Comparison of ENCODE assay signal across 24 cellular contexts in the genomic region with DNA sequence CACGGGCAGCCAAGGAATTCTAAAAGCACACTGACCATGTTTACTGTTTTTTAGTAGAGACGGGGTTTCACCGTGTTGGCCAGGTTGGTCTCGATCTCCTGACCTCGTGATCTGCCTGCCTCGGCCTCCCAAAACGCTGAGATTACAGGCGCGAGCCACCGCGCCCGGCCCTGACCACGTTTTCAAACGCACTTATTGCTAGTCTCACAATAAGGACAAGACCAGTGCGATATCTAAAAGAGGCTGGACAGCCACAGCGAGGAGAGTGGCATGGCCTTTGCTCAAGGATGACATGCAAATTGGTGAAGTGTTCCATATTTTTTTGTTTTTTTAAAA. TPM values are rescaled to one million over a fixed set of nuclear protein-coding genes. Genes with fewer than 3 reads are reported as not detected.
"Had no signal": no experiment of that assay in that cellular context is flagged by ENCODE, and none has a peak within 500 bp of the region (broad histone marks: within the 10 kb centered on the region; RNA-seq: fewer than 3 reads in every experiment).

No MANE protein-coding gene starts in this region.

- H3K4me1 Mint-ChIP-seq: activated CD4-positive, alpha-beta T cell treated with anti-CD3 and anti-CD28 coated beads for 36 hours had no signal

- H3K9me3 Mint-ChIP-seq: activated B cell treated with CpG ODN at 0.5 μM for 24 hours; activated naive CD4-positive, alpha-beta T cell treated with anti-CD3 and anti-CD28 coated beads for 36 hours; memory B cell; naive B cell; neural crest cell; T-helper 1 cell treated with Interleukin-12 subunit alpha and Interleukin-12 subunit beta and Interleukin-4 antibody, amounts not matched to agents 30 μg/mL and 1 μg/mL, for 36 hours had no signal

- H3K4me1 ChIP-seq: gastrocnemius medialis, sigmoid colon, stomach, tibial nerve had no signal

- H3K4me3 Mint-ChIP-seq: activated B cell treated with CpG ODN at 0.5 μM for 24 hours; activated CD4-positive, alpha-beta T cell treated with anti-CD3 and anti-CD28 coated beads for 36 hours; activated naive CD4-positive, alpha-beta T cell treated with anti-CD3 and anti-CD28 coated beads for 36 hours; memory B cell; naive B cell; neural crest cell; T-helper 1 cell treated with Interleukin-12 subunit alpha and Interleukin-12 subunit beta and Interleukin-4 antibody, amounts not matched to agents 30 μg/mL and 1 μg/mL, for 36 hours had no signal

- H3K27me3 ChIP-seq: esophagus muscularis mucosa, gastrocnemius medialis, sigmoid colon, stomach, suprapubic skin, tibial nerve had no signal

- H3K4me3 ChIP-seq: esophagus muscularis mucosa, gastrocnemius medialis, mucosa of descending colon, sigmoid colon, stomach, suprapubic skin, tibial nerve had no signal

- H3K9me3 ChIP-seq: esophagus muscularis mucosa, gastrocnemius medialis, mucosa of descending colon, sigmoid colon, stomach, suprapubic skin, tibial nerve had no signal

- ATAC-seq: activated CD4-positive, alpha-beta T cell treated with anti-CD3 and anti-CD28 coated beads for 36 hours; gastrocnemius medialis; left cardiac atrium had no signal

- DNase-seq: activated B cell treated with CpG ODN at 0.5 μM for 24 hours; activated CD4-positive, alpha-beta T cell treated with anti-CD3 and anti-CD28 coated beads for 36 hours; activated CD4-positive, alpha-beta T cell treated with anti-CD3 and anti-CD28 coated beads, Interleukin-2, amount 50 U/mL, for 48 hours; activated CD8-positive, alpha-beta memory T cell treated with anti-CD3 and anti-CD28 coated beads, Interleukin-2, amount 50 U/mL, for 48 hours; activated effector memory CD4-positive, alpha-beta T cell treated with Interleukin-2 at 50 U/mL for 16 hours; activated naive CD4-positive, alpha-beta T cell treated with anti-CD3 and anti-CD28 coated beads for 36 hours; activated T-cell treated with anti-CD3 and anti-CD28 coated beads, Interleukin-2, amount 50 U/mL, for 48 hours; amygdala; effector memory CD4-positive, alpha-beta T cell; gastrocnemius medialis; left cardiac atrium; mucosa of descending colon; naive B cell; occipital lobe; sigmoid colon; stomach; T1000 had no signal

- H3K27me3 Mint-ChIP-seq: activated B cell treated with CpG ODN at 0.5 μM for 24 hours; activated CD4-positive, alpha-beta T cell treated with anti-CD3 and anti-CD28 coated beads for 36 hours; memory B cell; naive B cell had no signal

- H3K27ac Mint-ChIP-seq: activated B cell treated with CpG ODN at 0.5 μM for 24 hours; activated CD4-positive, alpha-beta T cell treated with anti-CD3 and anti-CD28 coated beads for 36 hours; activated naive CD4-positive, alpha-beta T cell treated with anti-CD3 and anti-CD28 coated beads for 36 hours; memory B cell; T-helper 1 cell treated with Interleukin-12 subunit alpha and Interleukin-12 subunit beta and Interleukin-4 antibody, amounts not matched to agents 30 μg/mL and 1 μg/mL, for 36 hours had no signal

- H3K27ac ChIP-seq: esophagus muscularis mucosa, gastrocnemius medialis, sigmoid colon, stomach, tibial nerve had no signal

RNA-seq across cellular contexts. Expression of gene CLEC18B, which starts 35.0 kb away (rescaled TPM):
- total RNA-seq: activated naive CD4-positive, alpha-beta T cell treated with anti-CD3 and anti-CD28 coated beads for 36 hours; dermis microvascular lymphatic vessel endothelial cell had no signal
